ENCODE assay signal across 1 cellular context in genomic region chr7:16847381-16847860, GRCh38.
TF ChIP-seq lines count a peak whose summit lies in the region.

No MANE protein-coding gene starts in this region.

TF ChIP-seq in IMR-90, 13 proteins besides CTCF, POLR2A, EP300 and RAD21 (continued from another document):
- TF ChIP-seq ELK1 (IDR thresholded peaks at IDR 0.05; ENCODE audit: borderline replicate concordance, low read depth, low read length), result no peak
- no peak for TF ChIP-seq FOS (IDR thresholded peaks at IDR 0.05; ENCODE audit: low read depth, low read length)
- TF ChIP-seq MXI1 (IDR thresholded peaks at IDR 0.05; ENCODE audit: borderline replicate concordance, low read depth, low read length), result no peak
- TF ChIP-seq CHD1 (IDR thresholded peaks at IDR 0.05; ENCODE audit: low read depth, low read length), result no peak
- TF ChIP-seq NFE2L2 (IDR thresholded peaks at IDR 0.05; ENCODE audit: low read depth, low read length), result no peak
- TF ChIP-seq MAFK (IDR thresholded peaks at IDR 0.05; ENCODE audit: low read depth, low read length), result no peak
- TF ChIP-seq BHLHE40 (IDR thresholded peaks at IDR 0.05; ENCODE audit: low read depth, low read length), result no peak
- no peak for TF ChIP-seq USF2 (IDR thresholded peaks at IDR 0.05; ENCODE audit: low read depth, low read length)
- TF ChIP-seq RFX5 (IDR thresholded peaks at IDR 0.05; ENCODE audit: low read depth, low read length), result no peak
- no peak for TF ChIP-seq SMC3 (IDR thresholded peaks at IDR 0.05; ENCODE audit: low read depth, low read length)
